Comparison of ENCODE assay signal across 1 cellular context in the genomic region with DNA sequence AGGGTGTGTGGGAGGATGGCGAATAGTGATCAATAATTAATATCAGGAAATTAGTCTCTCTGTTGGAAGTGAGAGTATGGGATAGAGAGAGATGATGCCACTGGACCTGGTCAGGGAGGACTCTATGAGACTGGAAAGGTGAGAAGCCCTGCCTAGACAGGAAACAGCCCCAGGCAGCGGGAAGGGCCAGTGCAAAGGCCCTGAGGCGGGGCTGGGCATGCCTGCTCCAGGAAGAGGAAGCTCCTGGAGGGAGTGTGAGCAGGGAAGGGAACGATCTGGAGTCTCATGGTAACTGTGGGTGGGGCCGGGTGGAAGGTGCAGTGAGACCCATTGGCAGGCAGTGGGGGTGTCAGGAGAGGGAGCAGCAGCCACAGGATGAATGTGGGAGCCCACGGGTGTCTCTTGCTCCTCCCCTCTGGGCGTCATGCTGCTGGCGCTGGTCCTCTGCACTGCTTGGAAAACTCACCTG.
TF ChIP-seq lines count a peak whose summit lies in the region.

No MANE protein-coding gene starts in this region.

TF ChIP-seq in HepG2, 621 proteins besides CTCF, POLR2A, EP300 and RAD21 (continued from another document and continues in another):
- TF ChIP-seq, protein P1, sequence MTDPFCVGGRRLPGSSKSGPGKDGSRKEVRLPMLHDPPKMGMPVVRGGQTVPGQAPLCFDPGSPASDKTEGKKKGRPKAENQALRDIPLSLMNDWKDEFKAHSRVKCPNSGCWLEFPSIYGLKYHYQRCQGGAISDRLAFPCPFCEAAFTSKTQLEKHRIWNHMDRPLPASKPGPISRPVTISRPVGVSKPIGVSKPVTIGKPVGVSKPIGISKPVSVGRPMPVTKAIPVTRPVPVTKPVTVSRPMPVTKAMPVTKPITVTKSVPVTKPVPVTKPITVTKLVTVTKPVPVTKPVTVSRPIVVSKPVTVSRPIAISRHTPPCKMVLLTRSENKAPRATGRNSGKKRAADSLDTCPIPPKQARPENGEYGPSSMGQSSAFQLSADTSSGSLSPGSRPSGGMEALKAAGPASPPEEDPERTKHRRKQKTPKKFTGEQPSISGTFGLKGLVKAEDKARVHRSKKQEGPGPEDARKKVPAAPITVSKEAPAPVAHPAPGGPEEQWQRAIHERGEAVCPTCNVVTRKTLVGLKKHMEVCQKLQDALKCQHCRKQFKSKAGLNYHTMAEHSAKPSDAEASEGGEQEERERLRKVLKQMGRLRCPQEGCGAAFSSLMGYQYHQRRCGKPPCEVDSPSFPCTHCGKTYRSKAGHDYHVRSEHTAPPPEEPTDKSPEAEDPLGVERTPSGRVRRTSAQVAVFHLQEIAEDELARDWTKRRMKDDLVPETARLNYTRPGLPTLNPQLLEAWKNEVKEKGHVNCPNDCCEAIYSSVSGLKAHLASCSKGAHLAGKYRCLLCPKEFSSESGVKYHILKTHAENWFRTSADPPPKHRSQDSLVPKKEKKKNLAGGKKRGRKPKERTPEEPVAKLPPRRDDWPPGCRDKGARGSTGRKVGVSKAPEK (CRISPR knock-in tag; IDR thresholded peaks at IDR 0.05; ENCODE audit: borderline replicate concordance): 0 out of 2 replicates have a peak, but pooled peaks have one; percentile 45
- TF ChIP-seq ZNF713 (CRISPR knock-in tag; IDR thresholded peaks at IDR 0.05) (0 out of 2 replicates have a peak, but pooled peaks have one; percentile 47), FLYWCH1 (CRISPR knock-in tag; IDR thresholded peaks at IDR 0.05) (no peak), YY1 (IDR thresholded peaks at IDR 0.05; ENCODE audit: insufficient read depth, insufficient replicate concordance, low read depth, low read length) (no peak), ZSCAN20 (CRISPR knock-in tag; IDR thresholded peaks at IDR 0.05; ENCODE audit: borderline replicate concordance) (no peak), ZNF547 (CRISPR knock-in tag; IDR thresholded peaks at IDR 0.05) (no peak), JARID2 (CRISPR knock-in tag; IDR thresholded peaks at IDR 0.05; ENCODE audit: insufficient replicate concordance) (no peak), MIER3 (CRISPR knock-in tag; IDR thresholded peaks at IDR 0.05; ENCODE audit: borderline replicate concordance) (0 out of 2 replicates have a peak, but pooled peaks have one; percentile 10), HNF4A (CRISPR knock-in tag; IDR thresholded peaks at IDR 0.05) (peak; percentile 32; the same call in 1 of the 2 replicates), KLF11 (CRISPR knock-in tag; IDR thresholded peaks at IDR 0.05) (0 out of 2 replicates have a peak, but pooled peaks have one; percentile 35), EEA1 (CRISPR knock-in tag; IDR thresholded peaks at IDR 0.05; ENCODE audit: borderline replicate concordance) (peak; percentile 95), SNAI1 (CRISPR knock-in tag; IDR thresholded peaks at IDR 0.05; ENCODE audit: borderline replicate concordance) (no peak), HES4 (CRISPR knock-in tag; IDR thresholded peaks at IDR 0.05; ENCODE audit: borderline replicate concordance) (no peak), ELF3 (CRISPR knock-in tag; IDR thresholded peaks at IDR 0.05) (peak; percentile 84), ZNF180 (CRISPR knock-in tag; IDR thresholded peaks at IDR 0.05; ENCODE audit: borderline replicate concordance, low read depth) (no peak), PLRG1 (conservative IDR thresholded peaks at IDR 0.05) (no peak), ZNF207 (IDR thresholded peaks at IDR 0.05; ENCODE audit: borderline replicate concordance) (no peak), NFYB (CRISPR knock-in tag; IDR thresholded peaks at IDR 0.05) (no peak)
- TF ChIP-seq, protein P2, sequence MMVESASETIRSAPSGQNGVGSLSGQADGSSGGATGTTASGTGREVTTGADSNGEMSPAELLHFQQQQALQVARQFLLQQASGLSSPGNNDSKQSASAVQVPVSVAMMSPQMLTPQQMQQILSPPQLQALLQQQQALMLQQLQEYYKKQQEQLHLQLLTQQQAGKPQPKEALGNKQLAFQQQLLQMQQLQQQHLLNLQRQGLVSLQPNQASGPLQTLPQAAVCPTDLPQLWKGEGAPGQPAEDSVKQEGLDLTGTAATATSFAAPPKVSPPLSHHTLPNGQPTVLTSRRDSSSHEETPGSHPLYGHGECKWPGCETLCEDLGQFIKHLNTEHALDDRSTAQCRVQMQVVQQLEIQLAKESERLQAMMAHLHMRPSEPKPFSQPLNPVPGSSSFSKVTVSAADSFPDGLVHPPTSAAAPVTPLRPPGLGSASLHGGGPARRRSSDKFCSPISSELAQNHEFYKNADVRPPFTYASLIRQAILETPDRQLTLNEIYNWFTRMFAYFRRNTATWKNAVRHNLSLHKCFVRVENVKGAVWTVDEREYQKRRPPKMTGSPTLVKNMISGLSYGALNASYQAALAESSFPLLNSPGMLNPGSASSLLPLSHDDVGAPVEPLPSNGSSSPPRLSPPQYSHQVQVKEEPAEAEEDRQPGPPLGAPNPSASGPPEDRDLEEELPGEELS (CRISPR knock-in tag; IDR thresholded peaks at IDR 0.05): peak; percentile 58
- TF ChIP-seq, protein P3, sequence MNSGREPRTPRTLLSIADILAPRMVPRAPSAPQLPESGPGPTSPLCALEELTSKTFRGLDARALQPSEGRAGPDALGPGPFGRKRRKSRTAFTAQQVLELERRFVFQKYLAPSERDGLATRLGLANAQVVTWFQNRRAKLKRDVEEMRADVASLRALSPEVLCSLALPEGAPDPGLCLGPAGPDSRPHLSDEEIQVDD (CRISPR knock-in tag; IDR thresholded peaks at IDR 0.05; ENCODE audit: borderline replicate concordance): no peak
- TF ChIP-seq, protein P4, sequence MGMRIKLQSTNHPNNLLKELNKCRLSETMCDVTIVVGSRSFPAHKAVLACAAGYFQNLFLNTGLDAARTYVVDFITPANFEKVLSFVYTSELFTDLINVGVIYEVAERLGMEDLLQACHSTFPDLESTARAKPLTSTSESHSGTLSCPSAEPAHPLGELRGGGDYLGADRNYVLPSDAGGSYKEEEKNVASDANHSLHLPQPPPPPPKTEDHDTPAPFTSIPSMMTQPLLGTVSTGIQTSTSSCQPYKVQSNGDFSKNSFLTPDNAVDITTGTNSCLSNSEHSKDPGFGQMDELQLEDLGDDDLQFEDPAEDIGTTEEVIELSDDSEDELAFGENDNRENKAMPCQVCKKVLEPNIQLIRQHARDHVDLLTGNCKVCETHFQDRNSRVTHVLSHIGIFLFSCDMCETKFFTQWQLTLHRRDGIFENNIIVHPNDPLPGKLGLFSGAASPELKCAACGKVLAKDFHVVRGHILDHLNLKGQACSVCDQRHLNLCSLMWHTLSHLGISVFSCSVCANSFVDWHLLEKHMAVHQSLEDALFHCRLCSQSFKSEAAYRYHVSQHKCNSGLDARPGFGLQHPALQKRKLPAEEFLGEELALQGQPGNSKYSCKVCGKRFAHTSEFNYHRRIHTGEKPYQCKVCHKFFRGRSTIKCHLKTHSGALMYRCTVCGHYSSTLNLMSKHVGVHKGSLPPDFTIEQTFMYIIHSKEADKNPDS (CRISPR knock-in tag; IDR thresholded peaks at IDR 0.05): 0 out of 2 replicates have a peak, but pooled peaks have one; percentile 38
- TF ChIP-seq, protein P5, sequence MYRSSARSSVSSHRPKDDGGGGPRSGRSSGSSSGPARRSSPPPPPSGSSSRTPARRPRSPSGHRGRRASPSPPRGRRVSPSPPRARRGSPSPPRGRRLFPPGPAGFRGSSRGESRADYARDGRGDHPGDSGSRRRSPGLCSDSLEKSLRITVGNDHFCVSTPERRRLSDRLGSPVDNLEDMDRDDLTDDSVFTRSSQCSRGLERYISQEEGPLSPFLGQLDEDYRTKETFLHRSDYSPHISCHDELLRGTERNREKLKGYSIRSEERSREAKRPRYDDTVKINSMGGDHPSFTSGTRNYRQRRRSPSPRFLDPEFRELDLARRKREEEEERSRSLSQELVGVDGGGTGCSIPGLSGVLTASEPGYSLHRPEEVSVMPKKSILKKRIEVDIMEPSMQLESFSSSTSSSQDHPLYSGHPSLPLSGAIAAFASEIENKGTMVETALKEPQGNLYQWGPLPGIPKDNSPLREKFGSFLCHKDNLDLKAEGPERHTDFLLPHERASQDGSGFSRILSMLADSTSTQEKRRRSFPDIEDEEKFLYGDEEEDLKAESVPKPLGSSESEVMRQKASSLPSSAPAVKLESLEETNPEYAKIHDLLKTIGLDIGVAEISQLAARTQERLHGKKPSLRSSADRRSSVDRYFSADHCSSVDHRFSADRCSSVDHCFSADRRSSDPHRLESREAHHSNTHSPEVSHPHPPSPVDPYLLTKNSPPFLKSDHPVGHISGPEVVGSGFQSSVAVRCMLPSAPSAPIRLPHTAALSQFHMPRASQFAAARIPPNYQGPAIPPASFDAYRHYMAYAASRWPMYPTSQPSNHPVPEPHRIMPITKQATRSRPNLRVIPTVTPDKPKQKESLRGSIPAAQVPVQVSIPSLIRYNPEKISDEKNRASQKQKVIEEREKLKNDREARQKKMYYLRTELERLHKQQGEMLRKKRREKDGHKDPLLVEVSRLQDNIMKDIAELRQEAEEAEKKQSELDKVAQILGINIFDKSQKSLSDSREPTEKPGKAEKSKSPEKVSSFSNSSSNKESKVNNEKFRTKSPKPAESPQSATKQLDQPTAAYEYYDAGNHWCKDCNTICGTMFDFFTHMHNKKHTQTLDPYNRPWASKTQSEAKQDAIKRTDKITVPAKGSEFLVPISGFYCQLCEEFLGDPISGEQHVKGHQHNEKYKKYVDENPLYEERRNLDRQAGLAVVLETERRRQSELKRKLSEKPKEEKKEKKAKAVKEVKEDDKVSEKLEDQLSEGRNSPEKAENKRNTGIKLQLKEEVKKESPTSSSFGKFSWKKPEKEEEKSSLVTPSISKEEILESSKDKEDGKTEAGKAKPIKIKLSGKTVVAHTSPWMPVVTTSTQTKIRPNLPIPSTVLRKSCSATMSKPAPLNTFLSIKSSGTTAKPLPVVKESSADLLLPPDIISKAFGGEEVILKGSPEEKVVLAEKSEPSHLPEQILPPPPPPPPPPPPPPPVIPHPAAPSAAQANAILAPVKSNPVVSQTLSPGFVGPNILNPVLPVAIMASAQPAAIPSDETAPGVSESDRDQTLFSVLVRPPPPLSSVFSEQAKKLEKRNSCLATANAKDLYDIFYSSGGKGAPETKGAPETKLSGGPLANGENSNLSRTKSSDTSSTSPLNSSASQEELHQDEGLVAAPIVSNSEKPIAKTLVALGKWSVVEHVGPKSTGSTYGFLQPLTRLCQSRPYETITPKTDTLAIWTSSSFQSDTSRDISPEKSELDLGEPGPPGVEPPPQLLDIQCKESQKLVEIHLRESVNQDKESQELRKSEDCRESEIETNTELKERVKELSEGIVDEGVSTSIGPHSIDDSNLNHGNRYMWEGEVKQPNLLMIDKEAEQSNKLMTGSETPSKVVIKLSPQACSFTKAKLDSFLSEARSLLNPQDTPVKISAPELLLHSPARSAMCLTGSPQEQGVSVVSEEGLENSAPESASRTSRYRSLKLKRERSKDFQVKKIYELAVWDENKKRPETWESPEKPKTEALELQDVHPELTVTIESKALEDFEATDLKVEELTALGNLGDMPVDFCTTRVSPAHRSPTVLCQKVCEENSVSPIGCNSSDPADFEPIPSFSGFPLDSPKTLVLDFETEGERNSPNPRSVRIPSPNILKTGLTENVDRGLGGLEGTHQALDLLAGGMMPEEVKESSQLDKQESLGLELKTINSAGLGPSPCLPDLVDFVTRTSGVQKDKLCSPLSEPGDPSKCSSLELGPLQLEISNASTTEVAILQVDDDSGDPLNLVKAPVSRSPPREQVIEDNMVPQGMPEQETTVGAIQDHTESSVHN (CRISPR knock-in tag; IDR thresholded peaks at IDR 0.05): no peak
- TF ChIP-seq, protein P6, sequence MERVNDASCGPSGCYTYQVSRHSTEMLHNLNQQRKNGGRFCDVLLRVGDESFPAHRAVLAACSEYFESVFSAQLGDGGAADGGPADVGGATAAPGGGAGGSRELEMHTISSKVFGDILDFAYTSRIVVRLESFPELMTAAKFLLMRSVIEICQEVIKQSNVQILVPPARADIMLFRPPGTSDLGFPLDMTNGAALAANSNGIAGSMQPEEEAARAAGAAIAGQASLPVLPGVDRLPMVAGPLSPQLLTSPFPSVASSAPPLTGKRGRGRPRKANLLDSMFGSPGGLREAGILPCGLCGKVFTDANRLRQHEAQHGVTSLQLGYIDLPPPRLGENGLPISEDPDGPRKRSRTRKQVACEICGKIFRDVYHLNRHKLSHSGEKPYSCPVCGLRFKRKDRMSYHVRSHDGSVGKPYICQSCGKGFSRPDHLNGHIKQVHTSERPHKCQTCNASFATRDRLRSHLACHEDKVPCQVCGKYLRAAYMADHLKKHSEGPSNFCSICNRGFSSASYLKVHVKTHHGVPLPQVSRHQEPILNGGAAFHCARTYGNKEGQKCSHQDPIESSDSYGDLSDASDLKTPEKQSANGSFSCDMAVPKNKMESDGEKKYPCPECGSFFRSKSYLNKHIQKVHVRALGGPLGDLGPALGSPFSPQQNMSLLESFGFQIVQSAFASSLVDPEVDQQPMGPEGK (CRISPR knock-in tag; IDR thresholded peaks at IDR 0.05): peak; percentile 15
- TF ChIP-seq, protein P7, sequence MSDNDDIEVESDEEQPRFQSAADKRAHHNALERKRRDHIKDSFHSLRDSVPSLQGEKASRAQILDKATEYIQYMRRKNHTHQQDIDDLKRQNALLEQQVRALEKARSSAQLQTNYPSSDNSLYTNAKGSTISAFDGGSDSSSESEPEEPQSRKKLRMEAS (IDR thresholded peaks at IDR 0.05): peak; percentile 66
- TF ChIP-seq, protein P8, sequence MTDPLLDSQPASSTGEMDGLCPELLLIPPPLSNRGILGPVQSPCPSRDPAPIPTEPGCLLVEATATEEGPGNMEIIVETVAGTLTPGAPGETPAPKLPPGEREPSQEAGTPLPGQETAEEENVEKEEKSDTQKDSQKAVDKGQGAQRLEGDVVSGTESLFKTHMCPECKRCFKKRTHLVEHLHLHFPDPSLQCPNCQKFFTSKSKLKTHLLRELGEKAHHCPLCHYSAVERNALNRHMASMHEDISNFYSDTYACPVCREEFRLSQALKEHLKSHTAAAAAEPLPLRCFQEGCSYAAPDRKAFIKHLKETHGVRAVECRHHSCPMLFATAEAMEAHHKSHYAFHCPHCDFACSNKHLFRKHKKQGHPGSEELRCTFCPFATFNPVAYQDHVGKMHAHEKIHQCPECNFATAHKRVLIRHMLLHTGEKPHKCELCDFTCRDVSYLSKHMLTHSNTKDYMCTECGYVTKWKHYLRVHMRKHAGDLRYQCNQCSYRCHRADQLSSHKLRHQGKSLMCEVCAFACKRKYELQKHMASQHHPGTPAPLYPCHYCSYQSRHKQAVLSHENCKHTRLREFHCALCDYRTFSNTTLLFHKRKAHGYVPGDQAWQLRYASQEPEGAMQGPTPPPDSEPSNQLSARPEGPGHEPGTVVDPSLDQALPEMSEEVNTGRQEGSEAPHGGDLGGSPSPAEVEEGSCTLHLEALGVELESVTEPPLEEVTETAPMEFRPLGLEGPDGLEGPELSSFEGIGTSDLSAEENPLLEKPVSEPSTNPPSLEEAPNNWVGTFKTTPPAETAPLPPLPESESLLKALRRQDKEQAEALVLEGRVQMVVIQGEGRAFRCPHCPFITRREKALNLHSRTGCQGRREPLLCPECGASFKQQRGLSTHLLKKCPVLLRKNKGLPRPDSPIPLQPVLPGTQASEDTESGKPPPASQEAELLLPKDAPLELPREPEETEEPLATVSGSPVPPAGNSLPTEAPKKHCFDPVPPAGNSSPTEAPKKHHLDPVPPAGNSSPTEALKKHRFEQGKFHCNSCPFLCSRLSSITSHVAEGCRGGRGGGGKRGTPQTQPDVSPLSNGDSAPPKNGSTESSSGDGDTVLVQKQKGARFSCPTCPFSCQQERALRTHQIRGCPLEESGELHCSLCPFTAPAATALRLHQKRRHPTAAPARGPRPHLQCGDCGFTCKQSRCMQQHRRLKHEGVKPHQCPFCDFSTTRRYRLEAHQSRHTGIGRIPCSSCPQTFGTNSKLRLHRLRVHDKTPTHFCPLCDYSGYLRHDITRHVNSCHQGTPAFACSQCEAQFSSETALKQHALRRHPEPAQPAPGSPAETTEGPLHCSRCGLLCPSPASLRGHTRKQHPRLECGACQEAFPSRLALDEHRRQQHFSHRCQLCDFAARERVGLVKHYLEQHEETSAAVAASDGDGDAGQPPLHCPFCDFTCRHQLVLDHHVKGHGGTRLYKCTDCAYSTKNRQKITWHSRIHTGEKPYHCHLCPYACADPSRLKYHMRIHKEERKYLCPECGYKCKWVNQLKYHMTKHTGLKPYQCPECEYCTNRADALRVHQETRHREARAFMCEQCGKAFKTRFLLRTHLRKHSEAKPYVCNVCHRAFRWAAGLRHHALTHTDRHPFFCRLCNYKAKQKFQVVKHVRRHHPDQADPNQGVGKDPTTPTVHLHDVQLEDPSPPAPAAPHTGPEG (CRISPR knock-in tag; IDR thresholded peaks at IDR 0.05): no peak
